In the genomic region with DNA sequence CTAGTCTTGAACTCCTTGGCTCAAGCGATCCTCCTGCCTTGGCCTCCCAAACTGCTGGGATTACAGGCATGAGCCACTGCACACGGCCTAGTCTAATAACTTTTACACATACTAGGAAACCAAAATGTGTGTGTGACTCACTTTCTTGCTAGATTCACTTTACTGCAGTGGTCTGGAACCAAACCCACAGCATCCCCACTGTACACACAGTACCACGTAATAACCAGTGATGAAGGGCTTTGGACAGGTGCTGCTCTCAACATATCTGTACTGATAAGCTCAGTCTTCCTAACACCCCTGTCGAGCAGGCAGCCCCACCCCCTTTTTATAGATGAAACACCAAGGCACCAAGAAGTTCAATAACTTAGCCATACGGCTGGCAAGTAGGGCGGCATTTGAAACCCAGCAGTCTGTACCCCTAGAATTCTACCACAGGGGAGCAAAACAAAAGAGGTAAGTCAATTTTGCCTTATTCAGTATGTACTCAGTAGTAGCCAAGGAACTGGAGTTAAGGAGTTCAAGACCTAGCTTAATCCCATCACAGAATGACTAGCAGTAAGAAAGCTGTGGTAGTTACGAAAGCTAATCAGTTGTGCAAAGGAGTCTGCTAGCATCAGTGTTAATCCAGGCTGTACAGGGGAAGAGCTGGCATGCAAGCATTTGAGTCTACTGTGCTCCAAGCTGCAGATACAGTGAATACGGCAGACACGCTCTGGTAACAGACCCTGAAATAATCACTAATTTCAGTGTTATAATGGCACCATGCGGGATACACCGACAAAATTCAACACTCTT, we compare ENCODE assay signal across 11 cellular contexts. TPM values are rescaled to one million over a fixed set of nuclear protein-coding genes. Genes with fewer than 3 reads are reported as not detected.
DNase-seq lines count a peak whose midpoint lies in the region; ATAC-seq and TF ChIP-seq lines count a peak whose summit lies in the region.
"Had no signal": no experiment of that assay in that cellular context is flagged by ENCODE, and none has a peak within 500 bp of the region (broad histone marks: within the 10 kb centered on the region; RNA-seq: fewer than 3 reads in every experiment).

No MANE protein-coding gene starts in this region.

- TF ChIP-seq CTCF in IMR-90 (conservative IDR thresholded peaks at IDR 0.05; ENCODE audit: low read depth, low read length) (no peak), adrenal gland (IDR thresholded peaks at IDR 0.05) (no peak), upper lobe of left lung (IDR thresholded peaks at IDR 0.05) (no peak)

- H3K4me3 ChIP-seq in CD4-positive, alpha-beta memory T cell (ENCODE audit: low read length in 2 of 2): no peak overlapping the region
- H3K4me3 ChIP-seq in IMR-90 (ENCODE audit: insufficient read depth, low read depth, low read length) (no peak overlapping the region), adrenal gland (no peak overlapping the region), upper lobe of left lung (no peak overlapping the region)
- H3K4me3 ChIP-seq: suprapubic skin had no signal

- H2BK5ac ChIP-seq in IMR-90 (ENCODE audit: low read depth, low read length, poor library complexity, severe bottlenecking): peak overlapping the region; percentile 11

- H4K91ac ChIP-seq in IMR-90 (ENCODE audit: insufficient read depth, low read depth, low read length): no peak overlapping the region

- no peak overlapping the region for H3K4me2 ChIP-seq in IMR-90 (ENCODE audit: low read depth, low read length)

- peaks cover 72% of the 10 kb centered on the region for H4K20me1 ChIP-seq in IMR-90 (ENCODE audit: insufficient read depth, low read length)

- peaks cover 50% of the 10 kb centered on the region for H3K4me1 ChIP-seq in CD4-positive, alpha-beta memory T cell (ENCODE audit: insufficient read depth, low read length)
- H3K4me1 ChIP-seq in IMR-90 (ENCODE audit: control insufficient read depth, insufficient read depth, low read length) (peaks cover 11% of the 10 kb centered on the region), adrenal gland (replicated peaks in 1 of 2) (peaks cover 0 to 10% of the 10 kb centered on the region in 2 donors), upper lobe of left lung (peaks cover 16 to 35% (median 18%) of the 10 kb centered on the region in 4 donors)

- intact Hi-C loops in CD4-positive, alpha-beta memory T cell (cut with micrococcal nuclease): loop anchor here (5.0 kb wide), 1 partner anchor 63 kb away; no protein-coding TSS in a partner anchor
- intact Hi-C loops in IMR-90 (cut with micrococcal nuclease): no loop called here
- intact Hi-C loops in adrenal gland (cut with DNase I): loop anchor here in 1 of 2 donors (5.0 kb wide), 1 partner anchor 42 kb away; the partner anchor contains the start of gene S1PR2

- H3K9me3 Mint-ChIP-seq in CD4-positive, alpha-beta memory T cell: no peaks in the 10 kb centered on the region

- peaks cover 0 to 60% of the 10 kb centered on the region in 2 experiments for H3K79me1 ChIP-seq in IMR-90 (ENCODE audit: low read depth in 1 of 2, low read length in 2 of 2)

- H3K18ac ChIP-seq in IMR-90 (ENCODE audit: low read depth, low read length): no peak overlapping the region

- H3K9ac ChIP-seq in IMR-90 (ENCODE audit: low read depth, low read length): no peak overlapping the region

- no peak for TF ChIP-seq RAD21 in IMR-90 (IDR thresholded peaks at IDR 0.05; ENCODE audit: low read length)

- POLR2A ChIA-PET in CD4-positive, alpha-beta memory T cell (lab: Charles Lee; ENCODE audit: partially characterized antibody): no interaction called here
- POLR2A ChIA-PET in IMR-90 (lab: Charles Lee; ENCODE audit: unreplicated experiment): no interaction called here

- H2AK5ac ChIP-seq in IMR-90 (ENCODE audit: low read depth, low read length): no peak overlapping the region; the same call in 1 of the 2 replicates

- H3K36me3 ChIP-seq in CD4-positive, alpha-beta memory T cell (ENCODE audit: insufficient read depth, low read length): peaks cover 17% of the 10 kb centered on the region
- H3K36me3 ChIP-seq in IMR-90 (ENCODE audit: control insufficient read depth, insufficient read depth, low read length) (peaks cover 14% of the 10 kb centered on the region), adrenal gland (replicated peaks in 1 of 2) (peaks cover 0 to 12% of the 10 kb centered on the region in 2 donors), upper lobe of left lung (peaks cover 0 to 27% (median 16%) of the 10 kb centered on the region in 4 donors)

- in situ Hi-C loops in IMR-90 (cut with MboI; ENCODE audit: low sequenced_read_pairs): no loop called here

- no peak overlapping the region for H2AFZ ChIP-seq in IMR-90 (replicated peaks; ENCODE audit: low read length, poor library complexity)

- H3K23ac ChIP-seq in IMR-90 (ENCODE audit: low read depth, low read length): peak overlapping the region; percentile 75

- peak overlapping the region in 6 of 7 donors; percentile 1 to 76 (median 48) for H3K27ac Mint-ChIP-seq in CD4-positive, alpha-beta memory T cell

- BruUV-seq in IMR-90 (replicated peaks; lab: Mats Ljungman, UMichigan): no TSS peak

- peak overlapping the region; percentile 23; the same call in 1 of the 2 replicates for H2BK120ac ChIP-seq in IMR-90 (ENCODE audit: low read depth, low read length)

- no peak overlapping the region for H3K27ac ChIP-seq in CD4-positive, alpha-beta memory T cell (ENCODE audit: low read depth, low read length)
- H3K27ac ChIP-seq in IMR-90 (ENCODE audit: insufficient read depth, low read length) (peak overlapping the region; percentile 34; the same call in 1 of the 2 replicates), adrenal gland (no peak overlapping the region), upper lobe of left lung (no peak overlapping the region)
- H3K27ac ChIP-seq: suprapubic skin had no signal

- peaks cover 27 to 61% (median 40%) of the 10 kb centered on the region in 4 donors for H3K4me1 Mint-ChIP-seq in CD4-positive, alpha-beta memory T cell

- 0 out of 4 replicates have a peak overlapping the region, but pooled peaks of 1 of the 2 experiments have one; percentile 45 for H4K8ac ChIP-seq in IMR-90 (ENCODE audit: low read depth in 2 of 2, low read length in 2 of 2)

- no peak for TF ChIP-seq EP300 in upper lobe of left lung (IDR thresholded peaks at IDR 0.05)

- no peak overlapping the region for H2BK20ac ChIP-seq in IMR-90 (ENCODE audit: low read depth, low read length)

- peak overlapping the region; percentile 47; the same call in 1 of the 2 replicates for H3K14ac ChIP-seq in IMR-90 (replicated peaks; ENCODE audit: low read depth, low read length)

- H3K4me3 Mint-ChIP-seq in CD4-positive, alpha-beta memory T cell: peak overlapping the region in 1 of 8 donors; percentile 26

- H2BK15ac ChIP-seq in IMR-90 (ENCODE audit: low read depth, low read length): no peak overlapping the region

- H3K9me3 ChIP-seq in CD4-positive, alpha-beta memory T cell (ENCODE audit: control insufficient read depth in 1 of 2, low read length in 2 of 2): no peaks in the 10 kb centered on the region
- H3K9me3 ChIP-seq in IMR-90 (ENCODE audit: control insufficient read depth, insufficient read depth, low read length) (no peaks in the 10 kb centered on the region), adrenal gland (replicated peaks in 1 of 3) (no peaks in the 10 kb centered on the region), upper lobe of left lung (no peaks in the 10 kb centered on the region)
- H3K9me3 ChIP-seq: suprapubic skin had no signal

- peaks cover 6 to 39% of the 10 kb centered on the region in 2 donors for H3K36me3 Mint-ChIP-seq in CD4-positive, alpha-beta memory T cell

- TF ChIP-seq POLR2A in IMR-90 (IDR thresholded peaks at IDR 0.05; ENCODE audit: low read depth, low read length) (no peak), adrenal gland (IDR thresholded peaks at IDR 0.05) (no peak), upper lobe of left lung (IDR thresholded peaks at IDR 0.05) (no peak)

- no peaks in the 10 kb centered on the region for H3K27me3 Mint-ChIP-seq in CD4-positive, alpha-beta memory T cell

- H3K27me3 ChIP-seq in CD4-positive, alpha-beta memory T cell (ENCODE audit: insufficient read depth, low read length): no peaks in the 10 kb centered on the region
- H3K27me3 ChIP-seq in IMR-90 (ENCODE audit: control insufficient read depth, insufficient read depth, low read length) (no peaks in the 10 kb centered on the region), adrenal gland (no peaks in the 10 kb centered on the region), upper lobe of left lung (no peaks in the 10 kb centered on the region)
- H3K27me3 ChIP-seq: suprapubic skin had no signal

- ATAC-seq in IMR-90 (ENCODE audit: low read depth) (no peak), upper lobe of left lung (ENCODE audit: low FRiP score in 2 of 2) (no peak)
- ATAC-seq: SK-N-SH treated with all-trans-retinoic acid at 6 μM for 48 hours had no signal

- 97% methylated on average over 5 of the region's 11 CpGs; no CpG with 5 or more reads in 1 of the 2 experiments for WGBS in IMR-90 (ENCODE audit: extremely low coverage in 2 of 2, insufficient read length in 1 of 2), 2 experiments
- WGBS in adrenal gland, 4 donors: 90 to 95% (median 94%) methylated on average over 11 of the region's 11 CpGs
- WGBS in upper lobe of left lung, 2 donors: 83 to 93% methylated on average over 11 of the region's 11 CpGs

- peak overlapping the region; percentile 56 for H2AK9ac ChIP-seq in IMR-90 (replicated peaks; ENCODE audit: low read depth, low read length, poor library complexity)

- no peak for DNase-seq in CD4-positive, alpha-beta memory T cell
- peak; percentile 38 for DNase-seq in IMR-90
- DNase-seq in activated CD8-positive, alpha-beta memory T cell treated with anti-CD3 and anti-CD28 coated beads, Interleukin-2, amount 50 U/mL, for 48 hours: peak; percentile 67
- peak; percentile 37 for DNase-seq in glomerular visceral epithelial cell (ENCODE audit: extremely low spot score)
- no peak for DNase-seq in DMS114 treated with DMSO at 0.1 percent for 48 hours (lab: John Stamatoyannopoulos, UW; ENCODE audit: unreplicated experiment)
- no peak for DNase-seq in adrenal gland
- no peak for DNase-seq in upper lobe of left lung
- DNase-seq in NCI-H1417 (lab: John Stamatoyannopoulos, UW): no peak
- DNase-seq: NCI-H526 treated with DMSO at 0.1 percent for 48 hours had no signal

- H3K9me1 ChIP-seq in IMR-90 (ENCODE audit: insufficient read depth, low read length): peaks cover 11% of the 10 kb centered on the region

- peak overlapping the region; percentile 46 for H3K4ac ChIP-seq in IMR-90 (ENCODE audit: low read depth, low read length)

- H4K5ac ChIP-seq in IMR-90 (ENCODE audit: low read depth, low read length): peak overlapping the region; percentile 9; the same call in 1 of the 2 replicates

- H3K56ac ChIP-seq in IMR-90 (ENCODE audit: extremely low read depth, insufficient read depth, low read length): no peak overlapping the region

- CTCF ChIA-PET in CD4-positive, alpha-beta memory T cell (lab: Charles Lee; ENCODE audit: partially characterized antibody): interaction anchor here (0.7 to 1.1 kb wide), 2 partner anchors 61 to 63 kb away, joined by 4 read pairs; no protein-coding TSS in a partner anchor
- CTCF ChIA-PET in IMR-90 (lab: Yijun Ruan, JAX): no interaction called here

- dilution Hi-C loops in IMR-90 (cut with HindIII; ENCODE audit: low sequenced_read_pairs, unreplicated experiment): no loop called here

RNA-seq across cellular contexts. Expression of gene DNMT1, which starts 4.9 kb away (rescaled TPM):
- 100 to 1,000 TPM; 208 to 250 TPM for total RNA-seq in CD4-positive, alpha-beta memory T cell
- polyA plus RNA-seq in CD4-positive, alpha-beta memory T cell: 100 to 1,000 TPM in 1 of 2 donors, 10 to 100 TPM in 1; 53.5 to 166 TPM
- total RNA-seq in IMR-90 (2012; rRNA removed) (26.2 and 40.3 TPM in 2 replicates), adrenal gland (10 to 100 TPM; 23.6 to 48.2 (median 35.2) TPM), upper lobe of left lung (100 to 1,000 TPM in 1 of 6 donors, 10 to 100 TPM in 5; 54.0 to 166 (median 63.9) TPM)
- polyA plus RNA-seq in IMR-90 (2012; rRNA removed) (83.6 and 88.1 TPM in 2 replicates), adrenal gland (10 to 100 TPM; 35.5 to 49.7 (median 44.0) TPM)
- 36.6 and 47.1 TPM in 2 replicates for polyA plus RNA-seq in IMR-90 (2012; cell fraction: cytosol; rRNA removed)
- polyA plus RNA-seq in IMR-90 (2012; cell fraction: nucleus; rRNA removed; ENCODE audit: low replicate concordance): 214 and 325 TPM in 2 replicates

RNA-seq across cellular contexts. Expression of gene S1PR2, which starts 41.3 kb away (rescaled TPM):
- 1 to 10 TPM; 9.0 to 9.4 TPM for total RNA-seq in CD4-positive, alpha-beta memory T cell
- 1 to 10 TPM; 1.4 to 2.3 TPM for polyA plus RNA-seq in CD4-positive, alpha-beta memory T cell
- total RNA-seq in IMR-90 (2012; rRNA removed): 14.0 and 16.7 TPM in 2 replicates
- polyA plus RNA-seq in IMR-90 (2012; rRNA removed): 15.0 and 16.1 TPM in 2 replicates
- 9.2 and 22.6 TPM in 2 replicates for polyA plus RNA-seq in IMR-90 (2012; cell fraction: cytosol; rRNA removed)
- 14.1 and 14.9 TPM in 2 replicates for polyA plus RNA-seq in IMR-90 (2012; cell fraction: nucleus; rRNA removed; ENCODE audit: low replicate concordance)
- total RNA-seq in adrenal gland: 1 to 10 TPM; 2.1 to 9.5 (median 6.6) TPM
- polyA plus RNA-seq in adrenal gland: 1 to 10 TPM; 1.6 to 3.5 (median 3.1) TPM
- 10 to 100 TPM in 4 of 6 donors, 1 to 10 TPM in 2; 9.1 to 30.0 (median 16.0) TPM for total RNA-seq in upper lobe of left lung

Comparison
In these comparisons a context has a peak if more than half of its experiments do, and no peak if none do; other contexts are left out.
1. DNase-seq: peak in IMR-90 (single experiment), activated CD8-positive, alpha-beta memory T cell treated with anti-CD3 and anti-CD28 coated beads, Interleukin-2, amount 50 U/mL, for 48 hours (single experiment) and glomerular visceral epithelial cell (single experiment); none in CD4-positive, alpha-beta memory T cell (0 of 5), DMS114 treated with DMSO at 0.1 percent for 48 hours (single experiment), adrenal gland (0 of 7), upper lobe of left lung (0 of 2) and NCI-H1417 (0 of 3).